In the genomic region with DNA sequence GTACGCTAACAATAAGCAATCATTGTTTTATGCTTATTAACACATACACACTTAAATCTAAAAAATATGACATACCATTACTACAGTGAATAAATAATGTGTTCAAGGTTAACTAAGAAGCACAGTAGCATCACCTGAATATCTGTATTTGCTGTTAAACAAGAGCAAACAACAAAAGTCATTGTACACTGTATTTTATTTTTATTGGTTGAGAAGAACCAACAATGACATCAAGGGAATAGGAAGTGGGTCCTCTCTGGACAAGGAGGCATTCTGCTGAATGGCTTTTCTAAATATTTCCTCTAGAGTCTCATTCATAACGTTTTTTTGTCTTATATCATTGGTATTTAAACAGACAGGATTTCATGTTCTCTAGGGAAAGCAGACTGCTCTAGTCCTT, we compare ENCODE assay signal across 26 cellular contexts.
"Had no signal": no experiment of that assay in that cellular context is flagged by ENCODE, and none has a peak within 500 bp of the region (broad histone marks: within the 10 kb centered on the region; RNA-seq: fewer than 3 reads in every experiment).

No MANE protein-coding gene starts in this region.

- H3K36me3 ChIP-seq: esophagus muscularis mucosa, gastroesophageal sphincter, heart left ventricle, left lung, prostate gland, right atrium auricular region, stomach, thyroid gland, vagina had no signal

- H3K79me2 ChIP-seq: hepatocyte had no signal

- H3K27ac ChIP-seq: esophagus muscularis mucosa, foreskin keratinocyte, gastroesophageal sphincter, heart left ventricle, hepatocyte, left lung, prostate gland, right atrium auricular region, stomach, thyroid gland, vagina had no signal

- H2AFZ ChIP-seq: hepatocyte had no signal

- H3K4me1 ChIP-seq: esophagus muscularis mucosa, foreskin keratinocyte, gastroesophageal sphincter, heart left ventricle, left lung, prostate gland, right atrium auricular region, stomach, thyroid gland had no signal

- H3K27me3 ChIP-seq: esophagus muscularis mucosa, foreskin keratinocyte, gastroesophageal sphincter, heart left ventricle, hepatocyte, left lung, right atrium auricular region, stomach, thyroid gland, vagina had no signal

- H3K4me2 ChIP-seq: hepatocyte, smooth muscle cell had no signal

- DNase-seq: effector memory CD4-positive, alpha-beta T cell; foreskin keratinocyte; heart left ventricle; left cardiac atrium; left lung; mesenchymal stem cell; midbrain; naive thymus-derived CD8-positive, alpha-beta T cell; nephron progenitor cell; nucleus accumbens; stimulated activated CD4-positive, alpha-beta T cell treated with anti-CD3 and anti-CD28 coated beads, Interleukin-12 subunit alpha, Interleukin-12 subunit beta, amount 100 ng/mL, for 4 hours; stimulated activated CD4-positive, alpha-beta T cell treated with anti-CD3 and anti-CD28 coated beads, Interleukin-1b, Interleukin-23, amount 100 ng/mL, for 48 hours; stimulated activated CD4-positive, alpha-beta T cell treated with anti-CD3 and anti-CD28 coated beads, Interleukin-4, amount 100 ng/mL, for 1 hour; stimulated activated CD8-positive, alpha-beta memory T cell treated with anti-CD3 and anti-CD28 coated beads, Interleukin-4, amount 100 ng/mL, for 48 hours; stimulated activated naive CD4-positive, alpha-beta T cell treated with Interleukin-2 at 50 U/mL for 16 hours; stomach; thyroid gland; trophoblast cell had no signal

- ATAC-seq: foreskin keratinocyte; gastroesophageal sphincter; heart left ventricle; left cardiac atrium; left lung; naive thymus-derived CD8-positive, alpha-beta T cell; sciatic nerve had no signal

- H3K9me3 ChIP-seq: esophagus muscularis mucosa, gastroesophageal sphincter, left lung, prostate gland, right atrium auricular region, thyroid gland, vagina had no signal

- H3K4me3 ChIP-seq: esophagus muscularis mucosa, gastroesophageal sphincter, heart left ventricle, hepatocyte, left lung, prostate gland, right atrium auricular region, smooth muscle cell, stomach, thyroid gland, vagina had no signal
